In genomic region chr2:239380831-239381708, GRCh38 we compare ENCODE assay signal across 9 cellular contexts. TPM values are rescaled to one million over a fixed set of nuclear protein-coding genes. Genes with fewer than 3 reads are reported as not detected.
DNase-seq lines count a peak whose midpoint lies in the region; ATAC-seq and TF ChIP-seq lines count a peak whose summit lies in the region.
"Had no signal": no experiment of that assay in that cellular context is flagged by ENCODE, and none has a peak within 500 bp of the region (broad histone marks: within the 10 kb centered on the region; RNA-seq: fewer than 3 reads in every experiment).

No MANE protein-coding gene starts in this region.

- no peaks in the 10 kb centered on the region for H3K9me3 Mint-ChIP-seq in effector memory CD8-positive, alpha-beta T cell

- DNase-seq in GM12864 (ENCODE audit: low read depth), result peak; percentile 37
- DNase-seq in activated CD4-positive, alpha-beta T cell treated with anti-CD3 and anti-CD28 coated beads for 48 hours, result peak; percentile 80
- peak; percentile 44 to 56 (median 54) for DNase-seq in effector memory CD8-positive, alpha-beta T cell
- peak; percentile 64 to 70 for DNase-seq in stimulated activated CD4-positive, alpha-beta T cell treated with anti-CD3 and anti-CD28 coated beads, Interleukin-2, amount 100 ng/mL, for 24 hours
- no peak for DNase-seq in HT-29 (ENCODE audit: low spot score)
- no peak for DNase-seq in NCI-H69 (lab: John Stamatoyannopoulos, UW)
- no peak for DNase-seq in erythroblast (lab: John Stamatoyannopoulos, UW)

- peaks cover 29% of the 10 kb centered on the region for H3K36me3 Mint-ChIP-seq in effector memory CD8-positive, alpha-beta T cell (ENCODE audit: insufficient read depth)

- ATAC-seq in HG02852 (IDR thresholded peaks at IDR 0.05; ENCODE audit: unreplicated experiment), result peak; percentile 49
- ATAC-seq in effector memory CD8-positive, alpha-beta T cell (replicated peaks), result peak; percentile 93
- ATAC-seq: right cardiac atrium had no signal

- no peaks in the 10 kb centered on the region for H3K27me3 Mint-ChIP-seq in effector memory CD8-positive, alpha-beta T cell

- H3K4me3 Mint-ChIP-seq in effector memory CD8-positive, alpha-beta T cell, result peak overlapping the region; percentile 84 to 86

- TF ChIP-seq CTCF in GM12864 (IDR thresholded peaks at IDR 0.05; ENCODE audit: low read depth, low read length, missing control alignments), result no peak

- H3K4me1 Mint-ChIP-seq in effector memory CD8-positive, alpha-beta T cell (ENCODE audit: low read depth in 2 of 2), result peaks cover 22 to 28% of the 10 kb centered on the region in 2 donors

- peak overlapping the region; percentile 92 to 95 for H3K27ac Mint-ChIP-seq in effector memory CD8-positive, alpha-beta T cell

- no peak for TF ChIP-seq POLR2A in erythroblast (IDR thresholded peaks at IDR 0.05; ENCODE audit: low read length)

- peak overlapping the region; percentile 1; the same call in 1 of the 2 replicates for H3K4me3 ChIP-seq in GM12864 (ENCODE audit: low read depth, low read length)

RNA-seq across cellular contexts. Expression of gene HDAC4, which starts 19.8 kb away (rescaled TPM):
- total RNA-seq in HT-29 (2014; rRNA removed; shearing (Covaris generic)), result 16.0 and 19.9 TPM in 2 replicates

Comparison
In these comparisons a context has a peak if more than half of its experiments do, and no peak if none do; other contexts are left out.
1. DNase-seq: peak in GM12864 (single experiment), activated CD4-positive, alpha-beta T cell treated with anti-CD3 and anti-CD28 coated beads for 48 hours (single experiment), effector memory CD8-positive, alpha-beta T cell (3 of 3) and stimulated activated CD4-positive, alpha-beta T cell treated with anti-CD3 and anti-CD28 coated beads, Interleukin-2, amount 100 ng/mL, for 24 hours (2 of 2); none in HT-29 (single experiment), NCI-H69 (single experiment) and erythroblast (0 of 2).